Comparison of ENCODE assay signal across 27 cellular contexts in the genomic region with DNA sequence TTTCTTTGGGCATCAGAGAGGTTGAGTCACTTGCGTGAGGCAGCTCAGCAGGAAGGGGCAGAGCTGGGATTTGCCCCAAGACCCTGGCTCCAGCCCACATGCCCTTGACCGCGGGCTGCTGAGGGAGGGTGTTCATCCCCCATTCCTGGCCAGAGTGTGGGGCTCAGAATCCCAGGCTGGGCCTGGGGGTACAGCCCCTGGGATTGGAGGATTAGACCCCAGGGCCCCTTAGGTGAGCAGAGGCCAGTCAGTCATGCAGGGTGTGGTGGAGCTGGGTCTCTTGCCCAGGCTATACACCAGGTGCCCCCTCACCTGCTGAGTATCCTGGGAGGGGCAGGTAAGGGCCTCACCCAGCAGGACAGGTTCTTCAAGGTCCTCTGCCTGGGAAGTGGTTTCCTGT.
"Had no signal": no experiment of that assay in that cellular context is flagged by ENCODE, and none has a peak within 500 bp of the region (broad histone marks: within the 10 kb centered on the region; RNA-seq: fewer than 3 reads in every experiment).

No MANE protein-coding gene starts in this region.

- H3K27ac Mint-ChIP-seq: dendritic cell treated with granulocyte-macrophage colony-stimulating factor and Interleukin-4, amounts not matched to agents 40 ng/mL and 50 ng/mL, for 4 days; effector memory CD8-positive, alpha-beta T cell; endodermal cell had no signal

- DNase-seq: colonic mucosa; dermis blood vessel endothelial cell; dorsolateral prefrontal cortex; effector CD4-positive, alpha-beta T cell; effector CD8-positive, alpha-beta T cell; effector memory CD4-positive, alpha-beta T cell; effector memory CD8-positive, alpha-beta T cell; endodermal cell; erythroblast; esophagus squamous epithelium; foreskin fibroblast; foreskin keratinocyte; foreskin melanocyte; gastrocnemius medialis; glutamatergic neuron; head of caudate nucleus; heart left ventricle had no signal

- H3K36me3 ChIP-seq: colonic mucosa, esophagus muscularis mucosa, esophagus squamous epithelium, gastrocnemius medialis, gastroesophageal sphincter, heart left ventricle had no signal

- H3K4me1 Mint-ChIP-seq: endodermal cell had no signal

- H3K4me3 Mint-ChIP-seq: dendritic cell treated with granulocyte-macrophage colony-stimulating factor and Interleukin-4, amounts not matched to agents 40 ng/mL and 50 ng/mL, for 4 days; effector memory CD8-positive, alpha-beta T cell; endodermal cell had no signal

- H3K27me3 ChIP-seq: colonic mucosa, esophagus squamous epithelium, foreskin keratinocyte, gastrocnemius medialis had no signal

- FAIRE-seq: colon, endometrium, endothelial cell of umbilical vein, frontal cortex had no signal

- H3K9me3 ChIP-seq: colonic mucosa, gastrocnemius medialis, gastroesophageal sphincter had no signal

- H3K4me1 ChIP-seq: colonic mucosa, esophagus muscularis mucosa, esophagus squamous epithelium, foreskin keratinocyte, gastrocnemius medialis, gastroesophageal sphincter, heart left ventricle had no signal

- H3K4me3 ChIP-seq: colonic mucosa, coronary artery, dorsolateral prefrontal cortex, esophagus muscularis mucosa, esophagus squamous epithelium, gastrocnemius medialis, gastroesophageal sphincter, heart left ventricle had no signal

- H3K27me3 Mint-ChIP-seq: dendritic cell treated with granulocyte-macrophage colony-stimulating factor and Interleukin-4, amounts not matched to agents 40 ng/mL and 50 ng/mL, for 4 days; effector memory CD8-positive, alpha-beta T cell had no signal

- ATAC-seq: effector memory CD8-positive, alpha-beta T cell; esophagus mucosa; foreskin keratinocyte; gastrocnemius medialis; gastroesophageal sphincter; heart left ventricle had no signal

- H3K27ac ChIP-seq: colonic mucosa, coronary artery, dorsolateral prefrontal cortex, epithelial cell of prostate, esophagus muscularis mucosa, esophagus squamous epithelium, foreskin keratinocyte, gastrocnemius medialis, gastroesophageal sphincter, heart left ventricle had no signal
